ENCODE assay signal across 8 cellular contexts in the genomic region with DNA sequence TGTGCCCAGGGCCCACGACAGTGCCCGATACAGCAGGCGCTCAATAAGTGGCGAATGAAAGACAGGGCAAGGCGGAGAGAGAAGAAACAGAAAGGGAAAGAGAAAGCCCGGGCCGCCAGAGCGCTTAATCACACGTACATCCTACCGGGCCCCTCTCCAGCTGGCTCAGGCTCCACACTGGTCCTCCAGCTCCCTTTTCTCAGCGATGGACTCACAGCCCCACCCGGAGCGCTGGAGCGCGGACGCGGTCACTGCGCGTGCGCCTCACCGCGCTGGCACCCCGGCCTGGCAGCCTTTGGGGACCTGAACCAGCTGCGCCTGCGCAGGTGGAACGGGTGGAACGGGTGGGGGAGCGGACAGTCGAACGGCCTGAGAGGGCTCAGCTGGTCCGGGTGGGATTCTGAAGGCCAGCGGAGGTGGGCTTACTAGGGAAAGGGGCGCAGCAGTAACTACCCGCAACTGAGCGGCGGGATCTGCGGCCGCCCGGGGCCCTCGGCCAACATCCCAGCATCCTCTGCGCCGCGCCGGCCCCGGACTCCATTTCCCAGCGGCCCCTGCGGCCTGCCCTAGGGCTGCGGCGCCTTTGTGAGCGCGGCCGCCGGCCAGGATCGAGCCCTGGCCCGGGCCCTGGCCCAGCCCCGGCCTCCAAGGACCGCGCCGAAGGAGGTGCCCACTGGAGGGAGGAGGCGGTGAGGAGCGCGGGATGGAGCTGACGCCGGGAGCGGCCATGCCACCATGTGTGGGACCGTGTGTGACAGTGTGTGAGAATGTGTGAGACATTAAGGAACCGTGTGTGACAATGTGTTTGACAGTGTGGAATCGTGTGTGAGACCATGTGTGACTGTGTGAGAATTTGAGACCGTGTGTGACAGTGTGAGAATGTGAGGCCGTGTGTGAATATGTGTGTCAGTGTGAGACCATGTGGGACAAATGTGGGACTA. TPM values are rescaled to one million over a fixed set of nuclear protein-coding genes. Genes with fewer than 3 reads are reported as not detected.
DNase-seq lines count a peak whose midpoint lies in the region; ATAC-seq, FAIRE-seq and TF ChIP-seq lines count a peak whose summit lies in the region.

Gene ZNF583 (plus strand): TSS at position 569 of the 941 bp plus-strand sequence. CDS start 2,783 bp downstream, outside the sequence.

- dilution Hi-C loops in keratinocyte (cut with MboI; ENCODE audit: extremely low pct_ligation_motif_present, low sequenced_read_pairs): no loop called here

- H3K27ac ChIP-seq in keratinocyte (ENCODE audit: control insufficient read depth, insufficient read depth, low read length): peak within 1 kb of the TSS; percentile 87

- H3K9ac ChIP-seq in keratinocyte (ENCODE audit: control insufficient read depth, extremely low read depth, insufficient read depth, low read length): peak within 1 kb of the TSS; percentile 87

- H3K4me3 ChIP-seq in keratinocyte (ENCODE audit: control insufficient read depth in 2 of 3, extremely low read depth in 1 of 3, insufficient read depth in 2 of 3, low read depth in 1 of 3, low read length in 3 of 3): peak within 1 kb of the TSS; percentile 62 to 95 (median 93)

- peak within 1 kb of the TSS; percentile 100 for H2AFZ ChIP-seq in keratinocyte (ENCODE audit: control insufficient read depth, low read length)

- H3K36me3 ChIP-seq in keratinocyte (ENCODE audit: control insufficient read depth in 2 of 2, extremely low read depth in 1 of 2, insufficient read depth in 2 of 2, low read length in 2 of 2): peaks cover 0 to 10% of the 10 kb centered on the region in 2 experiments

- ATAC-seq in GM18858 (IDR thresholded peaks at IDR 0.05; ENCODE audit: unreplicated experiment): peak; percentile 62
- ATAC-seq in HG03095 (IDR thresholded peaks at IDR 0.05; ENCODE audit: unreplicated experiment): peak; percentile 79

- peaks cover 11% of the 10 kb centered on the region for H3K79me2 ChIP-seq in keratinocyte (ENCODE audit: control insufficient read depth, insufficient read depth, low read length)

- H4K20me1 ChIP-seq in keratinocyte (ENCODE audit: control insufficient read depth, extremely low read depth, insufficient read depth, low read length): no peaks in the 10 kb centered on the region

- H3K4me1 ChIP-seq in keratinocyte (ENCODE audit: control insufficient read depth, extremely low read depth, insufficient read depth, low read length): peaks cover 15% of the 10 kb centered on the region

- H3K4me2 ChIP-seq in keratinocyte (ENCODE audit: control insufficient read depth, extremely low read depth, insufficient read depth, low read depth, low read length): peak within 1 kb of the TSS; percentile 88

- H3K9me3 ChIP-seq in keratinocyte (ENCODE audit: control insufficient read depth, low read depth, low read length): peaks cover 9% of the 10 kb centered on the region

- no peak for TF ChIP-seq CTCF in keratinocyte (optimal IDR thresholded peaks at IDR 0.05 in 1 of 3, IDR thresholded peaks at IDR 0.05 in 1 of 3, conservative IDR thresholded peaks at IDR 0.05 in 1 of 3; ENCODE audit: extremely low read depth in 1 of 3, insufficient read depth in 2 of 3, low read length in 3 of 3)

- H3K27me3 ChIP-seq in keratinocyte (ENCODE audit: control insufficient read depth, extremely low read depth, insufficient read depth, low read length): no peaks in the 10 kb centered on the region

- FAIRE-seq in A204.1 (lab: Jason Lieb, UNC) (peak; percentile 32), keratinocyte (lab: Jason Lieb, UNC) (peak; percentile 55)

- DNase-seq in NCI-H2227 (lab: John Stamatoyannopoulos, UW; ENCODE audit: unreplicated experiment): peak; percentile 99
- peak; percentile 92 for DNase-seq in activated CD4-positive, CD25-positive, alpha-beta regulatory T cell treated with anti-CD3 and anti-CD28 coated beads, Interleukin-2, amount 50 U/mL, for 72 hours
- peak; percentile 78 to 90 for DNase-seq in cerebellar nuclear complex (lab: John Stamatoyannopoulos, UW)
- DNase-seq in keratinocyte (ENCODE audit: low read depth, low spot score): peak; percentile 61
- peak; percentile 88 for DNase-seq in stimulated activated CD4-positive, alpha-beta T cell treated with anti-CD3 and anti-CD28 coated beads, Interleukin-12 subunit alpha, Interleukin-12 subunit beta, amount 100 ng/mL, for 4 hours

- H3K9me1 ChIP-seq in keratinocyte (ENCODE audit: control insufficient read depth, extremely low read depth, insufficient read depth, low read length): no peaks in the 10 kb centered on the region

RNA-seq across cellular contexts. Expression of gene ZNF583, which starts in this region (rescaled TPM):
- 2.3 to 3.3 TPM (median 2.4 TPM) in 3 replicates for polyA plus RNA-seq in keratinocyte
- polyA plus RNA-seq in keratinocyte (2011; ENCODE audit: low read depth): 2.1 TPM
- polyA plus RNA-seq in keratinocyte (2011; cell fraction: cytosol; rRNA removed): 1.9 and 3.7 TPM in 2 replicates
- 3.5 and 4.1 TPM in 2 replicates for polyA plus RNA-seq in keratinocyte (2011; cell fraction: nucleus; rRNA removed)
- polyA plus RNA-seq in keratinocyte (2012; ENCODE audit: low replicate concordance): 1.0 and 2.3 TPM in 2 replicates
- polyA minus RNA-seq in keratinocyte: 0.59 to 2.7 TPM (median 2.2 TPM) in 3 replicates
- 4.4 TPM for polyA minus RNA-seq in keratinocyte (2011; cell fraction: cytosol; rRNA and poly(A)+ RNA removed)
- polyA minus RNA-seq in keratinocyte (2011; cell fraction: nucleus; rRNA and poly(A)+ RNA removed): 1.7 and 5.2 TPM in 2 replicates

Comparison
In these comparisons a context has a peak if more than half of its experiments do, and no peak if none do; other contexts are left out.
1. Peak in every context shown above with its lines: DNase-seq, ATAC-seq, H3K4me3 ChIP-seq and H3K27ac ChIP-seq.